1 cellular context compared by ENCODE assay signal in genomic region chr12:108297895-108298760, GRCh38.
TF ChIP-seq lines count a peak whose summit lies in the region.

No MANE protein-coding gene starts in this region.

TF ChIP-seq in HepG2, 621 proteins besides CTCF, POLR2A, EP300 and RAD21 (continued from another document):
- TF ChIP-seq SNAPC4 (CRISPR knock-in tag; IDR thresholded peaks at IDR 0.05) (no peak), MXD1 (CRISPR knock-in tag; IDR thresholded peaks at IDR 0.05) (no peak), ZKSCAN1 (IDR thresholded peaks at IDR 0.05; ENCODE audit: low read length) (no peak), ZXDC (CRISPR knock-in tag; IDR thresholded peaks at IDR 0.05) (no peak), FIP1L1 (IDR thresholded peaks at IDR 0.05; ENCODE audit: borderline replicate concordance, insufficient read depth, low read depth, low read length) (no peak), ZNF562 (CRISPR knock-in tag; IDR thresholded peaks at IDR 0.05; ENCODE audit: borderline replicate concordance) (no peak), U2AF1 (optimal IDR thresholded peaks at IDR 0.05; ENCODE audit: low read depth, low read length) (no peak), MLX (CRISPR knock-in tag; IDR thresholded peaks at IDR 0.05) (no peak), MZF1 (CRISPR knock-in tag; IDR thresholded peaks at IDR 0.05; ENCODE audit: borderline replicate concordance) (no peak)
